19 cellular contexts compared by ENCODE assay signal in genomic region chr18:12031181-12031580, GRCh38.
"Had no signal": no experiment of that assay in that cellular context is flagged by ENCODE, and none has a peak within 500 bp of the region (broad histone marks: within the 10 kb centered on the region; RNA-seq: fewer than 3 reads in every experiment).

No MANE protein-coding gene starts in this region.

- H3K27ac ChIP-seq: cardiac muscle cell, lower lobe of right lung, parathyroid adenoma, right lobe of liver, SJSA1, testis had no signal

- H3K9ac ChIP-seq: parathyroid adenoma had no signal

- H3K27ac Mint-ChIP-seq: activated naive CD4-positive, alpha-beta T cell treated with anti-CD3 and anti-CD28 coated beads for 36 hours; activated naive CD8-positive, alpha-beta T cell treated with anti-CD3 and anti-CD28 coated beads, Interleukin-2, amount 10 ng/mL, durations not matched to agents 7 days and 5 days; activated T-cell treated with anti-CD3 and anti-CD28 coated beads, Interleukin-2, amount 50 U/mL, for 72 hours; dendritic cell treated with granulocyte-macrophage colony-stimulating factor and Interleukin-4, amounts not matched to agents 40 ng/mL and 50 ng/mL, for 4 days; stimulated activated naive B cell treated with anti-CD40 and anti-IgM and Interleukin-4, amounts not matched to agents 10 μg/mL and 1 μg/mL and 100 μg/mL, for 72 hours; type B pancreatic cell had no signal

- DNase-seq: activated effector memory CD4-positive, alpha-beta T cell treated with Interleukin-2 at 50 U/mL for 16 hours; activated naive CD4-positive, alpha-beta T cell treated with anti-CD3 and anti-CD28 coated beads for 36 hours; activated naive CD8-positive, alpha-beta T cell treated with anti-CD3 and anti-CD28 coated beads, Interleukin-2, amount 10 ng/mL, durations not matched to agents 7 days and 5 days; activated T-cell treated with anti-CD3 and anti-CD28 coated beads, Interleukin-2, amount 50 U/mL, for 72 hours; amniotic stem cell; effector CD4-positive, alpha-beta T cell; kidney; lower lobe of right lung; right lobe of liver; stimulated activated CD4-positive, alpha-beta T cell treated with anti-CD3 and anti-CD28 coated beads, Interleukin-2, amount 100 ng/mL, for 48 hours; stimulated activated CD8-positive, alpha-beta memory T cell treated with anti-CD3 and anti-CD28 coated beads, Interleukin-4, amount 100 ng/mL, for 48 hours; stimulated activated naive B cell treated with anti-CD40 and anti-IgM and Interleukin-4, amounts not matched to agents 10 μg/mL and 1 μg/mL and 100 μg/mL, for 72 hours; T-helper 9 cell had no signal

- H2AFZ ChIP-seq: parathyroid adenoma had no signal

- H3K9me3 ChIP-seq: lower lobe of right lung, right lobe of liver, SJSA1, testis had no signal

- H3K4me1 ChIP-seq: lower lobe of right lung, parathyroid adenoma, SJSA1, testis had no signal

- H3K4me1 Mint-ChIP-seq: activated naive CD8-positive, alpha-beta T cell treated with anti-CD3 and anti-CD28 coated beads, Interleukin-2, amount 10 ng/mL, durations not matched to agents 7 days and 5 days had no signal

- H3K4me3 Mint-ChIP-seq: activated naive CD4-positive, alpha-beta T cell treated with anti-CD3 and anti-CD28 coated beads for 36 hours; activated naive CD8-positive, alpha-beta T cell treated with anti-CD3 and anti-CD28 coated beads, Interleukin-2, amount 10 ng/mL, durations not matched to agents 7 days and 5 days; activated T-cell treated with anti-CD3 and anti-CD28 coated beads, Interleukin-2, amount 50 U/mL, for 72 hours; dendritic cell treated with granulocyte-macrophage colony-stimulating factor and Interleukin-4, amounts not matched to agents 40 ng/mL and 50 ng/mL, for 4 days; stimulated activated naive B cell treated with anti-CD40 and anti-IgM and Interleukin-4, amounts not matched to agents 10 μg/mL and 1 μg/mL and 100 μg/mL, for 72 hours; type B pancreatic cell had no signal

- ATAC-seq: activated T-cell treated with anti-CD3 and anti-CD28 coated beads, Interleukin-2, amount 50 U/mL, for 72 hours; lower lobe of right lung; right lobe of liver; stimulated activated naive B cell treated with anti-CD40 and anti-IgM and Interleukin-4, amounts not matched to agents 10 μg/mL and 1 μg/mL and 100 μg/mL, for 72 hours had no signal

- H3K9me3 Mint-ChIP-seq: activated naive CD4-positive, alpha-beta T cell treated with anti-CD3 and anti-CD28 coated beads for 36 hours; activated naive CD8-positive, alpha-beta T cell treated with anti-CD3 and anti-CD28 coated beads, Interleukin-2, amount 10 ng/mL, durations not matched to agents 7 days and 5 days; activated T-cell treated with anti-CD3 and anti-CD28 coated beads, Interleukin-2, amount 50 U/mL, for 72 hours; dendritic cell treated with granulocyte-macrophage colony-stimulating factor and Interleukin-4, amounts not matched to agents 40 ng/mL and 50 ng/mL, for 4 days; stimulated activated naive B cell treated with anti-CD40 and anti-IgM and Interleukin-4, amounts not matched to agents 10 μg/mL and 1 μg/mL and 100 μg/mL, for 72 hours; type B pancreatic cell had no signal

- H3K4me3 ChIP-seq: cardiac muscle cell, lower lobe of right lung, right lobe of liver, SJSA1, testis had no signal

- H3K27me3 ChIP-seq: cardiac muscle cell, right lobe of liver, SJSA1, testis had no signal

- H3K27me3 Mint-ChIP-seq: activated naive CD8-positive, alpha-beta T cell treated with anti-CD3 and anti-CD28 coated beads, Interleukin-2, amount 10 ng/mL, durations not matched to agents 7 days and 5 days; dendritic cell treated with granulocyte-macrophage colony-stimulating factor and Interleukin-4, amounts not matched to agents 40 ng/mL and 50 ng/mL, for 4 days; stimulated activated naive B cell treated with anti-CD40 and anti-IgM and Interleukin-4, amounts not matched to agents 10 μg/mL and 1 μg/mL and 100 μg/mL, for 72 hours; type B pancreatic cell had no signal

- H3K36me3 Mint-ChIP-seq: activated naive CD8-positive, alpha-beta T cell treated with anti-CD3 and anti-CD28 coated beads, Interleukin-2, amount 10 ng/mL, durations not matched to agents 7 days and 5 days; stimulated activated naive B cell treated with anti-CD40 and anti-IgM and Interleukin-4, amounts not matched to agents 10 μg/mL and 1 μg/mL and 100 μg/mL, for 72 hours had no signal

- H3K79me2 ChIP-seq: parathyroid adenoma had no signal

- H3K36me3 ChIP-seq: cardiac muscle cell, SJSA1 had no signal
